ENCODE assay signal across 8 cellular contexts in genomic region chr11:117443269-117444186, GRCh38.
DNase-seq lines count a peak whose midpoint lies in the region; ATAC-seq and TF ChIP-seq lines count a peak whose summit lies in the region.

No MANE protein-coding gene starts in this region.

- H3K27ac ChIP-seq in AG04450 (ENCODE audit: low read depth, low read length) (no peak overlapping the region), coronary artery (no peak overlapping the region)

- CTCF ChIA-PET in AG04450 (lab: Charles Lee): interaction anchor here (0.6 to 3.9 kb wide), 9 partner anchors 9 to 400 kb away, joined by 3 to 17 read pairs (median 4); no protein-coding TSS in a partner anchor

- peaks cover 36% of the 10 kb centered on the region for H3K27me3 ChIP-seq in AG04450 (ENCODE audit: control insufficient read depth, insufficient read depth, low read length)

- H3K9me3 ChIP-seq in AG04450 (ENCODE audit: control insufficient read depth, insufficient read depth, low read length): no peaks in the 10 kb centered on the region

- POLR2A ChIA-PET in AG04450 (lab: Yijun Ruan, JAX): no interaction called here

- no peak for ATAC-seq in HG03469 (IDR thresholded peaks at IDR 0.05; ENCODE audit: unreplicated experiment)

- DNase-seq in AG04450 (ENCODE audit: low read depth, low spot score): no peak
- DNase-seq in GM12864 (ENCODE audit: low read depth): no peak
- peak; percentile 53 to 92 for DNase-seq in NCI-H526 (lab: John Stamatoyannopoulos, UW)
- no peak for DNase-seq in coronary artery (ENCODE audit: low spot score)
- DNase-seq in midbrain (lab: John Stamatoyannopoulos, UW): peak; percentile 73
- DNase-seq in epidermal melanocyte (ENCODE audit: insufficient read length, low spot score): no peak
- no peak for DNase-seq in foreskin melanocyte

- TF ChIP-seq CTCF in AG04450 (IDR thresholded peaks at IDR 0.05; ENCODE audit: low read depth, low read length) (peak; percentile 55), GM12864 (IDR thresholded peaks at IDR 0.05; ENCODE audit: low read depth, low read length, missing control alignments) (peak; percentile 44), coronary artery (IDR thresholded peaks at IDR 0.05) (no peak)

- H3K4me3 ChIP-seq in AG04450 (ENCODE audit: low read depth, low read length) (no peak overlapping the region), GM12864 (ENCODE audit: low read depth, low read length) (no peak overlapping the region), coronary artery (peak overlapping the region; percentile 39)

Comparison
In these comparisons a context has a peak if more than half of its experiments do, and no peak if none do; other contexts are left out.
1. DNase-seq: peak in NCI-H526 (2 of 2) and midbrain (single experiment); none in AG04450 (single experiment), GM12864 (single experiment), coronary artery (single experiment), epidermal melanocyte (single experiment) and foreskin melanocyte (single experiment).